Comparison of ENCODE assay signal across 1 cellular context in genomic region chr20:63013207-63013606, GRCh38.
A peak's percentile ranks its signal among the peaks of the same experiment; 100 is the strongest.
TF ChIP-seq lines count a peak whose summit lies in the region.

No MANE protein-coding gene starts in this region.

TF ChIP-seq in GM12878, 131 proteins besides CTCF, POLR2A, EP300 and RAD21:
- TF ChIP-seq, protein P1, sequence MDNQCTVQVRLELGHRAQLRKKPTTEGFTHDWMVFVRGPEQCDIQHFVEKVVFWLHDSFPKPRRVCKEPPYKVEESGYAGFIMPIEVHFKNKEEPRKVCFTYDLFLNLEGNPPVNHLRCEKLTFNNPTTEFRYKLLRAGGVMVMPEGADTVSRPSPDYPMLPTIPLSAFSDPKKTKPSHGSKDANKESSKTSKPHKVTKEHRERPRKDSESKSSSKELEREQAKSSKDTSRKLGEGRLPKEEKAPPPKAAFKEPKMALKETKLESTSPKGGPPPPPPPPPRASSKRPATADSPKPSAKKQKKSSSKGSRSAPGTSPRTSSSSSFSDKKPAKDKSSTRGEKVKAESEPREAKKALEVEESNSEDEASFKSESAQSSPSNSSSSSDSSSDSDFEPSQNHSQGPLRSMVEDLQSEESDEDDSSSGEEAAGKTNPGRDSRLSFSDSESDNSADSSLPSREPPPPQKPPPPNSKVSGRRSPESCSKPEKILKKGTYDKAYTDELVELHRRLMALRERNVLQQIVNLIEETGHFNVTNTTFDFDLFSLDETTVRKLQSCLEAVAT (IDR thresholded peaks at IDR 0.05), result peak; percentile 28; the same call in 1 of the 2 replicates
- TF ChIP-seq ZNF217 (IDR thresholded peaks at IDR 0.05) (peak; percentile 77), MEF2A (IDR thresholded peaks at IDR 0.05; ENCODE audit: insufficient read depth, low read depth, low read length) (no peak), KDM1A (IDR thresholded peaks at IDR 0.05; ENCODE audit: borderline replicate concordance) (peak; percentile 76; the same call in 1 of the 2 replicates), KLF5 (IDR thresholded peaks at IDR 0.05; ENCODE audit: partially characterized antibody) (peak; percentile 47)
- TF ChIP-seq, protein P2, sequence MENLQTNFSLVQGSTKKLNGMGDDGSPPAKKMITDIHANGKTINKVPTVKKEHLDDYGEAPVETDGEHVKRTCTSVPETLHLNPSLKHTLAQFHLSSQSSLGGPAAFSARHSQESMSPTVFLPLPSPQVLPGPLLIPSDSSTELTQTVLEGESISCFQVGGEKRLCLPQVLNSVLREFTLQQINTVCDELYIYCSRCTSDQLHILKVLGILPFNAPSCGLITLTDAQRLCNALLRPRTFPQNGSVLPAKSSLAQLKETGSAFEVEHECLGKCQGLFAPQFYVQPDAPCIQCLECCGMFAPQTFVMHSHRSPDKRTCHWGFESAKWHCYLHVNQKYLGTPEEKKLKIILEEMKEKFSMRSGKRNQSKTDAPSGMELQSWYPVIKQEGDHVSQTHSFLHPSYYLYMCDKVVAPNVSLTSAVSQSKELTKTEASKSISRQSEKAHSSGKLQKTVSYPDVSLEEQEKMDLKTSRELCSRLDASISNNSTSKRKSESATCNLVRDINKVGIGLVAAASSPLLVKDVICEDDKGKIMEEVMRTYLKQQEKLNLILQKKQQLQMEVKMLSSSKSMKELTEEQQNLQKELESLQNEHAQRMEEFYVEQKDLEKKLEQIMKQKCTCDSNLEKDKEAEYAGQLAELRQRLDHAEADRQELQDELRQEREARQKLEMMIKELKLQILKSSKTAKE (IDR thresholded peaks at IDR 0.05; ENCODE audit: low read depth, poor library complexity, severe bottlenecking), result peak; percentile 19
